Comparison of ENCODE assay signal across 3 cellular contexts in the genomic region with DNA sequence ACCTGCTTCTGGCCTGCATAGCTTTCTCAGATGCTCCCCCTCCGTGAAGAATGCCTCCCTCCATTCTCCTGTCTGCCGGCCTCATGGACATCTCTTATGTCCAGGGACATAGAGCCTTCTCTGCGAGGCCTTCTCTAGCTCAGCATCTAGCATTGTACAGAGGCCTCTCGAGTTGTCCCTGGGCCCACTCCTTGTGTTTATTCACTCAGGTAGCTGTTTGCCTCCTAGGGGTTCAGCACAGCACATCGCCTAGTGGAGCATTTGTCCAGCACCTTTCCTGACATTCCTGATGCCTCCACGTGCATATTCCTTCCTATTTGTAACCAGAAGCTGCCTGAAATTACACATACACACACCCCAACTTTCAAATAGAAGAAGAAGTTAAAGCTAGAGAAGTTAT.
TF ChIP-seq lines count a peak whose summit lies in the region.

No MANE protein-coding gene starts in this region.

TF ChIP-seq in WTC11, 78 proteins besides CTCF, POLR2A, EP300 and RAD21 (continued from another document and continues in another):
- TF ChIP-seq, protein P1, sequence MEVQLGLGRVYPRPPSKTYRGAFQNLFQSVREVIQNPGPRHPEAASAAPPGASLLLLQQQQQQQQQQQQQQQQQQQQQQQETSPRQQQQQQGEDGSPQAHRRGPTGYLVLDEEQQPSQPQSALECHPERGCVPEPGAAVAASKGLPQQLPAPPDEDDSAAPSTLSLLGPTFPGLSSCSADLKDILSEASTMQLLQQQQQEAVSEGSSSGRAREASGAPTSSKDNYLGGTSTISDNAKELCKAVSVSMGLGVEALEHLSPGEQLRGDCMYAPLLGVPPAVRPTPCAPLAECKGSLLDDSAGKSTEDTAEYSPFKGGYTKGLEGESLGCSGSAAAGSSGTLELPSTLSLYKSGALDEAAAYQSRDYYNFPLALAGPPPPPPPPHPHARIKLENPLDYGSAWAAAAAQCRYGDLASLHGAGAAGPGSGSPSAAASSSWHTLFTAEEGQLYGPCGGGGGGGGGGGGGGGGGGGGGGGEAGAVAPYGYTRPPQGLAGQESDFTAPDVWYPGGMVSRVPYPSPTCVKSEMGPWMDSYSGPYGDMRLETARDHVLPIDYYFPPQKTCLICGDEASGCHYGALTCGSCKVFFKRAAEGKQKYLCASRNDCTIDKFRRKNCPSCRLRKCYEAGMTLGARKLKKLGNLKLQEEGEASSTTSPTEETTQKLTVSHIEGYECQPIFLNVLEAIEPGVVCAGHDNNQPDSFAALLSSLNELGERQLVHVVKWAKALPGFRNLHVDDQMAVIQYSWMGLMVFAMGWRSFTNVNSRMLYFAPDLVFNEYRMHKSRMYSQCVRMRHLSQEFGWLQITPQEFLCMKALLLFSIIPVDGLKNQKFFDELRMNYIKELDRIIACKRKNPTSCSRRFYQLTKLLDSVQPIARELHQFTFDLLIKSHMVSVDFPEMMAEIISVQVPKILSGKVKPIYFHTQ (CRISPR knock-in tag; IDR thresholded peaks at IDR 0.05), result no peak
- TF ChIP-seq ZNF416 (CRISPR knock-in tag; IDR thresholded peaks at IDR 0.05), result no peak
- TF ChIP-seq, protein P2, sequence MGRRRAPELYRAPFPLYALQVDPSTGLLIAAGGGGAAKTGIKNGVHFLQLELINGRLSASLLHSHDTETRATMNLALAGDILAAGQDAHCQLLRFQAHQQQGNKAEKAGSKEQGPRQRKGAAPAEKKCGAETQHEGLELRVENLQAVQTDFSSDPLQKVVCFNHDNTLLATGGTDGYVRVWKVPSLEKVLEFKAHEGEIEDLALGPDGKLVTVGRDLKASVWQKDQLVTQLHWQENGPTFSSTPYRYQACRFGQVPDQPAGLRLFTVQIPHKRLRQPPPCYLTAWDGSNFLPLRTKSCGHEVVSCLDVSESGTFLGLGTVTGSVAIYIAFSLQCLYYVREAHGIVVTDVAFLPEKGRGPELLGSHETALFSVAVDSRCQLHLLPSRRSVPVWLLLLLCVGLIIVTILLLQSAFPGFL (CRISPR knock-in tag; IDR thresholded peaks at IDR 0.05; ENCODE audit: borderline replicate concordance), result no peak
- TF ChIP-seq, protein P3, sequence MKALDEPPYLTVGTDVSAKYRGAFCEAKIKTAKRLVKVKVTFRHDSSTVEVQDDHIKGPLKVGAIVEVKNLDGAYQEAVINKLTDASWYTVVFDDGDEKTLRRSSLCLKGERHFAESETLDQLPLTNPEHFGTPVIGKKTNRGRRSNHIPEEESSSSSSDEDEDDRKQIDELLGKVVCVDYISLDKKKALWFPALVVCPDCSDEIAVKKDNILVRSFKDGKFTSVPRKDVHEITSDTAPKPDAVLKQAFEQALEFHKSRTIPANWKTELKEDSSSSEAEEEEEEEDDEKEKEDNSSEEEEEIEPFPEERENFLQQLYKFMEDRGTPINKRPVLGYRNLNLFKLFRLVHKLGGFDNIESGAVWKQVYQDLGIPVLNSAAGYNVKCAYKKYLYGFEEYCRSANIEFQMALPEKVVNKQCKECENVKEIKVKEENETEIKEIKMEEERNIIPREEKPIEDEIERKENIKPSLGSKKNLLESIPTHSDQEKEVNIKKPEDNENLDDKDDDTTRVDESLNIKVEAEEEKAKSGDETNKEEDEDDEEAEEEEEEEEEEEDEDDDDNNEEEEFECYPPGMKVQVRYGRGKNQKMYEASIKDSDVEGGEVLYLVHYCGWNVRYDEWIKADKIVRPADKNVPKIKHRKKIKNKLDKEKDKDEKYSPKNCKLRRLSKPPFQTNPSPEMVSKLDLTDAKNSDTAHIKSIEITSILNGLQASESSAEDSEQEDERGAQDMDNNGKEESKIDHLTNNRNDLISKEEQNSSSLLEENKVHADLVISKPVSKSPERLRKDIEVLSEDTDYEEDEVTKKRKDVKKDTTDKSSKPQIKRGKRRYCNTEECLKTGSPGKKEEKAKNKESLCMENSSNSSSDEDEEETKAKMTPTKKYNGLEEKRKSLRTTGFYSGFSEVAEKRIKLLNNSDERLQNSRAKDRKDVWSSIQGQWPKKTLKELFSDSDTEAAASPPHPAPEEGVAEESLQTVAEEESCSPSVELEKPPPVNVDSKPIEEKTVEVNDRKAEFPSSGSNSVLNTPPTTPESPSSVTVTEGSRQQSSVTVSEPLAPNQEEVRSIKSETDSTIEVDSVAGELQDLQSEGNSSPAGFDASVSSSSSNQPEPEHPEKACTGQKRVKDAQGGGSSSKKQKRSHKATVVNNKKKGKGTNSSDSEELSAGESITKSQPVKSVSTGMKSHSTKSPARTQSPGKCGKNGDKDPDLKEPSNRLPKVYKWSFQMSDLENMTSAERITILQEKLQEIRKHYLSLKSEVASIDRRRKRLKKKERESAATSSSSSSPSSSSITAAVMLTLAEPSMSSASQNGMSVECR (CRISPR knock-in tag; IDR thresholded peaks at IDR 0.05; ENCODE audit: borderline replicate concordance), result no peak
- no peak for TF ChIP-seq NFE2L1 (CRISPR knock-in tag; IDR thresholded peaks at IDR 0.05)
- TF ChIP-seq NFATC4 (CRISPR knock-in tag; IDR thresholded peaks at IDR 0.05), result no peak

TF ChIP-seq in H1, 55 proteins besides CTCF, POLR2A, EP300 and RAD21 (continued from another document):
- TF ChIP-seq POU5F1 (IDR thresholded peaks at IDR 0.05; ENCODE audit: low read depth, low read length) (no peak), CBX8 (IDR thresholded peaks at IDR 0.05; ENCODE audit: borderline replicate concordance, low read depth, low read length) (no peak), BACH1 (IDR thresholded peaks at IDR 0.05; ENCODE audit: low read length) (no peak)
- TF ChIP-seq, protein P4, sequence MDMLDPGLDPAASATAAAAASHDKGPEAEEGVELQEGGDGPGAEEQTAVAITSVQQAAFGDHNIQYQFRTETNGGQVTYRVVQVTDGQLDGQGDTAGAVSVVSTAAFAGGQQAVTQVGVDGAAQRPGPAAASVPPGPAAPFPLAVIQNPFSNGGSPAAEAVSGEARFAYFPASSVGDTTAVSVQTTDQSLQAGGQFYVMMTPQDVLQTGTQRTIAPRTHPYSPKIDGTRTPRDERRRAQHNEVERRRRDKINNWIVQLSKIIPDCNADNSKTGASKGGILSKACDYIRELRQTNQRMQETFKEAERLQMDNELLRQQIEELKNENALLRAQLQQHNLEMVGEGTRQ (IDR thresholded peaks at IDR 0.05; ENCODE audit: low read length), result no peak
- TF ChIP-seq, protein P5, sequence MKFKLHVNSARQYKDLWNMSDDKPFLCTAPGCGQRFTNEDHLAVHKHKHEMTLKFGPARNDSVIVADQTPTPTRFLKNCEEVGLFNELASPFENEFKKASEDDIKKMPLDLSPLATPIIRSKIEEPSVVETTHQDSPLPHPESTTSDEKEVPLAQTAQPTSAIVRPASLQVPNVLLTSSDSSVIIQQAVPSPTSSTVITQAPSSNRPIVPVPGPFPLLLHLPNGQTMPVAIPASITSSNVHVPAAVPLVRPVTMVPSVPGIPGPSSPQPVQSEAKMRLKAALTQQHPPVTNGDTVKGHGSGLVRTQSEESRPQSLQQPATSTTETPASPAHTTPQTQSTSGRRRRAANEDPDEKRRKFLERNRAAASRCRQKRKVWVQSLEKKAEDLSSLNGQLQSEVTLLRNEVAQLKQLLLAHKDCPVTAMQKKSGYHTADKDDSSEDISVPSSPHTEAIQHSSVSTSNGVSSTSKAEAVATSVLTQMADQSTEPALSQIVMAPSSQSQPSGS (IDR thresholded peaks at IDR 0.05; ENCODE audit: low read length), result no peak

TF ChIP-seq in liver, 16 proteins besides CTCF, POLR2A, EP300 and RAD21 (continued from another document):
- TF ChIP-seq, protein P6, sequence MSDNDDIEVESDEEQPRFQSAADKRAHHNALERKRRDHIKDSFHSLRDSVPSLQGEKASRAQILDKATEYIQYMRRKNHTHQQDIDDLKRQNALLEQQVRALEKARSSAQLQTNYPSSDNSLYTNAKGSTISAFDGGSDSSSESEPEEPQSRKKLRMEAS (IDR thresholded peaks at IDR 0.05), result no peak
- TF ChIP-seq YY1 (IDR thresholded peaks at IDR 0.05) (no peak), HNF4G (IDR thresholded peaks at IDR 0.05) (no peak), TAF1 (conservative IDR thresholded peaks at IDR 0.05) (no peak), FOXA2 (IDR thresholded peaks at IDR 0.05) (no peak), EGR1 (IDR thresholded peaks at IDR 0.05; ENCODE audit: low read depth in 2 of 2) (no peak), NR2F2 (IDR thresholded peaks at IDR 0.05) (no peak), FOXA1 (IDR thresholded peaks at IDR 0.05) (no peak), SP1 (IDR thresholded peaks at IDR 0.05) (no peak), HNF4A (conservative IDR thresholded peaks at IDR 0.05) (no peak)
- TF ChIP-seq, protein P7, sequence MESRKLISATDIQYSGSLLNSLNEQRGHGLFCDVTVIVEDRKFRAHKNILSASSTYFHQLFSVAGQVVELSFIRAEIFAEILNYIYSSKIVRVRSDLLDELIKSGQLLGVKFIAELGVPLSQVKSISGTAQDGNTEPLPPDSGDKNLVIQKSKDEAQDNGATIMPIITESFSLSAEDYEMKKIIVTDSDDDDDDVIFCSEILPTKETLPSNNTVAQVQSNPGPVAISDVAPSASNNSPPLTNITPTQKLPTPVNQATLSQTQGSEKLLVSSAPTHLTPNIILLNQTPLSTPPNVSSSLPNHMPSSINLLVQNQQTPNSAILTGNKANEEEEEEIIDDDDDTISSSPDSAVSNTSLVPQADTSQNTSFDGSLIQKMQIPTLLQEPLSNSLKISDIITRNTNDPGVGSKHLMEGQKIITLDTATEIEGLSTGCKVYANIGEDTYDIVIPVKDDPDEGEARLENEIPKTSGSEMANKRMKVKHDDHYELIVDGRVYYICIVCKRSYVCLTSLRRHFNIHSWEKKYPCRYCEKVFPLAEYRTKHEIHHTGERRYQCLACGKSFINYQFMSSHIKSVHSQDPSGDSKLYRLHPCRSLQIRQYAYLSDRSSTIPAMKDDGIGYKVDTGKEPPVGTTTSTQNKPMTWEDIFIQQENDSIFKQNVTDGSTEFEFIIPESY (IDR thresholded peaks at IDR 0.05), result no peak
- TF ChIP-seq, protein P8, sequence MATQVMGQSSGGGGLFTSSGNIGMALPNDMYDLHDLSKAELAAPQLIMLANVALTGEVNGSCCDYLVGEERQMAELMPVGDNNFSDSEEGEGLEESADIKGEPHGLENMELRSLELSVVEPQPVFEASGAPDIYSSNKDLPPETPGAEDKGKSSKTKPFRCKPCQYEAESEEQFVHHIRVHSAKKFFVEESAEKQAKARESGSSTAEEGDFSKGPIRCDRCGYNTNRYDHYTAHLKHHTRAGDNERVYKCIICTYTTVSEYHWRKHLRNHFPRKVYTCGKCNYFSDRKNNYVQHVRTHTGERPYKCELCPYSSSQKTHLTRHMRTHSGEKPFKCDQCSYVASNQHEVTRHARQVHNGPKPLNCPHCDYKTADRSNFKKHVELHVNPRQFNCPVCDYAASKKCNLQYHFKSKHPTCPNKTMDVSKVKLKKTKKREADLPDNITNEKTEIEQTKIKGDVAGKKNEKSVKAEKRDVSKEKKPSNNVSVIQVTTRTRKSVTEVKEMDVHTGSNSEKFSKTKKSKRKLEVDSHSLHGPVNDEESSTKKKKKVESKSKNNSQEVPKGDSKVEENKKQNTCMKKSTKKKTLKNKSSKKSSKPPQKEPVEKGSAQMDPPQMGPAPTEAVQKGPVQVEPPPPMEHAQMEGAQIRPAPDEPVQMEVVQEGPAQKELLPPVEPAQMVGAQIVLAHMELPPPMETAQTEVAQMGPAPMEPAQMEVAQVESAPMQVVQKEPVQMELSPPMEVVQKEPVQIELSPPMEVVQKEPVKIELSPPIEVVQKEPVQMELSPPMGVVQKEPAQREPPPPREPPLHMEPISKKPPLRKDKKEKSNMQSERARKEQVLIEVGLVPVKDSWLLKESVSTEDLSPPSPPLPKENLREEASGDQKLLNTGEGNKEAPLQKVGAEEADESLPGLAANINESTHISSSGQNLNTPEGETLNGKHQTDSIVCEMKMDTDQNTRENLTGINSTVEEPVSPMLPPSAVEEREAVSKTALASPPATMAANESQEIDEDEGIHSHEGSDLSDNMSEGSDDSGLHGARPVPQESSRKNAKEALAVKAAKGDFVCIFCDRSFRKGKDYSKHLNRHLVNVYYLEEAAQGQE (IDR thresholded peaks at IDR 0.05), result no peak
